In the genomic region with DNA sequence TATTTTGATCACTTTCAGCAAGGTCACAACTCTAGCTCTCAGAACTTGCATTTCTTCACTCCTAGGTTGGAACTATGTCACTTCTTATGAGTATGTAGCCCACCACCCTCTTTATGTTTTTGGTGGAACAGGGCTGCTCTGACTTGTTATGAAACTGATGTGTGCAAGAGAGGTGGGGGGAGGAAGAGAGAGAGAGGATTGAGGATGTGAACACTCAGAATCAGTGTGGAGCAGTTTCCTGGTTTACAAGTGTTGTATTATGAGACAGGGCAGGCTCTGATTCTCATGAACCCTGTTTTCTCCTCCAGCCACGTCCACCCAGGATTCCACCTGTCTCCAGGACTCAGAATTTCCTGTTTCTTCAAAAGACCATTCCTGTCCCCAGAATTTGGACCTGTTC, we compare ENCODE assay signal across 25 cellular contexts. TPM values are rescaled to one million over a fixed set of nuclear protein-coding genes. Genes with fewer than 3 reads are reported as not detected.
DNase-seq lines count a peak whose midpoint lies in the region; ATAC-seq and TF ChIP-seq lines count a peak whose summit lies in the region.
"Had no signal": no experiment of that assay in that cellular context is flagged by ENCODE, and none has a peak within 500 bp of the region (broad histone marks: within the 10 kb centered on the region; RNA-seq: fewer than 3 reads in every experiment).

No MANE protein-coding gene starts in this region.

- H2AFZ ChIP-seq in OCI-LY7 (ENCODE audit: low read length), result no peak overlapping the region

- DNase-seq in activated T-cell treated with anti-CD3 and anti-CD28 coated beads, Interleukin-2, amount 50 U/mL, for 72 hours, result no peak
- no peak for DNase-seq in activated T-cell treated with anti-CD3 and anti-CD28 coated beads, Interleukin-2, amount 50 U/mL, for 1 hour
- DNase-seq in OCI-LY7 (ENCODE audit: low spot score), result peak; percentile 37
- DNase-seq in germinal center (ENCODE audit: low spot score), result peak; percentile 19
- no peak for DNase-seq in stimulated activated naive B cell treated with anti-CD40 and anti-IgM and Interleukin-4, amounts not matched to agents 10 μg/mL and 1 μg/mL and 100 μg/mL, for 72 hours
- DNase-seq in GM13977 (ENCODE audit: low spot score), result no peak
- no peak for DNase-seq in SIG-M5 (lab: John Stamatoyannopoulos, UW)
- DNase-seq: AML-193; COR-L47; DMS79; GOT3; HCEC 1CT; KBM-7; NCI-H1092 treated with DMSO at 0.1 percent for 48 hours; NCI-H1436 treated with DMSO at 0.1 percent for 48 hours; NCI-H1930; NCI-H510A; NK-92 treated with Interleukin-12 subunit alpha and Interleukin-12 subunit beta, amount 100 ng/mL, for 24 hours; Right ventricle myocardium superior had no signal

- no peaks in the 10 kb centered on the region for H3K9me2 ChIP-seq in OCI-LY7 (ENCODE audit: insufficient read depth, low read length)

- H3K9me3 Mint-ChIP-seq in activated T-cell treated with anti-CD3 and anti-CD28 coated beads, Interleukin-2, amount 50 U/mL, for 72 hours, result peaks cover 10 to 18% of the 10 kb centered on the region in 2 donors
- peaks cover under 1 to 12% of the 10 kb centered on the region in 2 donors for H3K9me3 Mint-ChIP-seq in stimulated activated naive B cell treated with anti-CD40 and anti-IgM and Interleukin-4, amounts not matched to agents 10 μg/mL and 1 μg/mL and 100 μg/mL, for 72 hours

- H4K20me1 ChIP-seq in OCI-LY7 (ENCODE audit: insufficient read depth, low read length), result no peaks in the 10 kb centered on the region

- H3K36me3 ChIP-seq in OCI-LY7 (ENCODE audit: insufficient read depth, low read length), result peaks cover 100% of the 10 kb centered on the region

- in situ Hi-C loops in GM13977 (cut with MboI; ENCODE audit: low pct_unique_long_range_greater_than_20kb, low sequenced_read_pairs, unreplicated experiment), result no loop called here

- H3K4me1 Mint-ChIP-seq in activated T-cell treated with anti-CD3 and anti-CD28 coated beads, Interleukin-2, amount 50 U/mL, for 72 hours (ENCODE audit: low read depth), result peaks cover 29% of the 10 kb centered on the region
- H3K4me1 Mint-ChIP-seq in stimulated activated naive B cell treated with anti-CD40 and anti-IgM and Interleukin-4, amounts not matched to agents 10 μg/mL and 1 μg/mL and 100 μg/mL, for 72 hours, result peaks cover 31 to 46% of the 10 kb centered on the region in 2 donors

- TF ChIP-seq CTCF in OCI-LY7 (conservative IDR thresholded peaks at IDR 0.05; ENCODE audit: low read length) (no peak), GM13977 (IDR thresholded peaks at IDR 0.05; ENCODE audit: extremely low read depth, insufficient read depth, missing control alignments) (no peak)

- H3K36me3 Mint-ChIP-seq in activated T-cell treated with anti-CD3 and anti-CD28 coated beads, Interleukin-2, amount 50 U/mL, for 72 hours (ENCODE audit: insufficient read depth in 2 of 2), result peaks cover 71 to 85% of the 10 kb centered on the region in 2 donors
- H3K36me3 Mint-ChIP-seq in stimulated activated naive B cell treated with anti-CD40 and anti-IgM and Interleukin-4, amounts not matched to agents 10 μg/mL and 1 μg/mL and 100 μg/mL, for 72 hours, result peaks cover 80 to 99% of the 10 kb centered on the region in 2 donors

- no peaks in the 10 kb centered on the region for H3K27me3 Mint-ChIP-seq in activated T-cell treated with anti-CD3 and anti-CD28 coated beads, Interleukin-2, amount 50 U/mL, for 72 hours (ENCODE audit: low read depth)
- no peaks in the 10 kb centered on the region for H3K27me3 Mint-ChIP-seq in stimulated activated naive B cell treated with anti-CD40 and anti-IgM and Interleukin-4, amounts not matched to agents 10 μg/mL and 1 μg/mL and 100 μg/mL, for 72 hours

- no TSS peak for BruUV-seq in OCI-LY7 (replicated peaks; lab: Mats Ljungman, UMichigan)

- H3K4me1 ChIP-seq in OCI-LY7 (ENCODE audit: insufficient read depth, low read length, poor library complexity, severe bottlenecking), result peaks cover 10% of the 10 kb centered on the region

- H3K4me3 ChIP-seq in OCI-LY7 (ENCODE audit: low read depth, low read length, poor library complexity, severe bottlenecking), result no peak overlapping the region

- H3K79me2 ChIP-seq in OCI-LY7 (ENCODE audit: insufficient read depth, low read depth, low read length), result peaks cover 50% of the 10 kb centered on the region

- intact Hi-C loops in OCI-LY7 (cut with micrococcal nuclease; ENCODE audit: unreplicated experiment), result no loop called here

- POLR2A ChIA-PET in OCI-LY7 (lab: Charles Lee), result no interaction called here

- H3K4me3 Mint-ChIP-seq in activated T-cell treated with anti-CD3 and anti-CD28 coated beads, Interleukin-2, amount 50 U/mL, for 72 hours, result no peak overlapping the region
- H3K4me3 Mint-ChIP-seq in stimulated activated naive B cell treated with anti-CD40 and anti-IgM and Interleukin-4, amounts not matched to agents 10 μg/mL and 1 μg/mL and 100 μg/mL, for 72 hours, result peak overlapping the region in 1 of 2 donors; percentile 37

- no peak for ATAC-seq in activated T-cell treated with anti-CD3 and anti-CD28 coated beads, Interleukin-2, amount 50 U/mL, for 72 hours (replicated peaks in 1 of 2)
- ATAC-seq in stimulated activated naive B cell treated with anti-CD40 and anti-IgM and Interleukin-4, amounts not matched to agents 10 μg/mL and 1 μg/mL and 100 μg/mL, for 72 hours (replicated peaks), result peak; percentile 87 to 93
- no peak for ATAC-seq in GM21786 (IDR thresholded peaks at IDR 0.05; ENCODE audit: unreplicated experiment)
- ATAC-seq: HepG2 had no signal

- CTCF ChIA-PET in OCI-LY7 (lab: Charles Lee; ENCODE audit: unreplicated experiment), result no interaction called here

- peak overlapping the region; percentile 9 for H3K27ac Mint-ChIP-seq in activated T-cell treated with anti-CD3 and anti-CD28 coated beads, Interleukin-2, amount 50 U/mL, for 72 hours
- H3K27ac Mint-ChIP-seq in stimulated activated naive B cell treated with anti-CD40 and anti-IgM and Interleukin-4, amounts not matched to agents 10 μg/mL and 1 μg/mL and 100 μg/mL, for 72 hours, result peak overlapping the region; percentile 89

- peaks cover 30% of the 10 kb centered on the region; the same call in 1 of the 2 replicates for H3K9me3 ChIP-seq in OCI-LY7 (ENCODE audit: low read length)

- H3K27ac ChIP-seq in OCI-LY7 (ENCODE audit: low read depth, low read length, poor library complexity, severe bottlenecking), result no peak overlapping the region
- H3K27ac ChIP-seq: HL-60 had no signal

- peak overlapping the region; percentile 27; the same call in 1 of the 2 replicates for H3K4me2 ChIP-seq in OCI-LY7 (ENCODE audit: low read length)

RNA-seq across cellular contexts. Expression of gene ZNF317, which starts 16.1 kb away (rescaled TPM):
- 10 to 100 TPM; 44.6 to 57.4 TPM for total RNA-seq in activated T-cell treated with anti-CD3 and anti-CD28 coated beads, Interleukin-2, amount 50 U/mL, for 72 hours
- 19.9 and 26.5 TPM in 2 replicates for total RNA-seq in OCI-LY7 (2014; rRNA removed; shearing (Covaris generic))
- 37.4 and 40.2 TPM in 2 replicates for total RNA-seq in OCI-LY7 (2022)

RNA-seq across cellular contexts. Expression of gene OR7D2, which starts 22.5 kb away (rescaled TPM):
- total RNA-seq in activated T-cell treated with anti-CD3 and anti-CD28 coated beads, Interleukin-2, amount 50 U/mL, for 72 hours, result under 1 TPM; 0.14 to 0.24 TPM
- not detected in 2 replicates for total RNA-seq in OCI-LY7 (2014; rRNA removed; shearing (Covaris generic))
- not detected in 2 replicates for total RNA-seq in OCI-LY7 (2022)
- total RNA-seq: A172, HepG2, HT-29, RPMI7951 had no signal

RNA-seq across cellular contexts. Expression of gene OR7G3, which starts 29.6 kb away (rescaled TPM):
- total RNA-seq in activated T-cell treated with anti-CD3 and anti-CD28 coated beads, Interleukin-2, amount 50 U/mL, for 72 hours, result not detected
- total RNA-seq in OCI-LY7 (2014; rRNA removed; shearing (Covaris generic)), result not detected in 2 replicates
- not detected in 2 replicates for total RNA-seq in OCI-LY7 (2022)
- total RNA-seq: A172, HepG2, HT-29, Right ventricle myocardium superior, RPMI7951 had no signal

RNA-seq across cellular contexts. Expression of gene OR7G1, which starts 40.7 kb away (rescaled TPM):
- not detected for total RNA-seq in activated T-cell treated with anti-CD3 and anti-CD28 coated beads, Interleukin-2, amount 50 U/mL, for 72 hours
- not detected in 2 replicates for total RNA-seq in OCI-LY7 (2014; rRNA removed; shearing (Covaris generic))
- not detected in 2 replicates for total RNA-seq in OCI-LY7 (2022)
- total RNA-seq: A172, HepG2, HT-29, Right ventricle myocardium superior, RPMI7951 had no signal

RNA-seq across cellular contexts. Expression of gene OR7G2, which starts 49.0 kb away (rescaled TPM):
- not detected for total RNA-seq in activated T-cell treated with anti-CD3 and anti-CD28 coated beads, Interleukin-2, amount 50 U/mL, for 72 hours
- not detected in 2 replicates for total RNA-seq in OCI-LY7 (2014; rRNA removed; shearing (Covaris generic))
- total RNA-seq in OCI-LY7 (2022), result not detected in 2 replicates
- total RNA-seq: A172, HepG2, HT-29, Right ventricle myocardium superior, RPMI7951 had no signal

Comparison
In these comparisons a context has a peak if more than half of its experiments do, and no peak if none do; other contexts are left out.
1. ATAC-seq: peak in stimulated activated naive B cell treated with anti-CD40 and anti-IgM and Interleukin-4, amounts not matched to agents 10 μg/mL and 1 μg/mL and 100 μg/mL, for 72 hours (2 of 2); none in activated T-cell treated with anti-CD3 and anti-CD28 coated beads, Interleukin-2, amount 50 U/mL, for 72 hours (0 of 2) and GM21786 (single experiment).
2. DNase-seq: peak in OCI-LY7 (single experiment) and germinal center (single experiment); none in activated T-cell treated with anti-CD3 and anti-CD28 coated beads, Interleukin-2, amount 50 U/mL, for 72 hours (0 of 2), activated T-cell treated with anti-CD3 and anti-CD28 coated beads, Interleukin-2, amount 50 U/mL, for 1 hour (single experiment), stimulated activated naive B cell treated with anti-CD40 and anti-IgM and Interleukin-4, amounts not matched to agents 10 μg/mL and 1 μg/mL and 100 μg/mL, for 72 hours (single experiment), GM13977 (single experiment) and SIG-M5 (single experiment).